ENCODE assay signal across 8 cellular contexts in the genomic region with DNA sequence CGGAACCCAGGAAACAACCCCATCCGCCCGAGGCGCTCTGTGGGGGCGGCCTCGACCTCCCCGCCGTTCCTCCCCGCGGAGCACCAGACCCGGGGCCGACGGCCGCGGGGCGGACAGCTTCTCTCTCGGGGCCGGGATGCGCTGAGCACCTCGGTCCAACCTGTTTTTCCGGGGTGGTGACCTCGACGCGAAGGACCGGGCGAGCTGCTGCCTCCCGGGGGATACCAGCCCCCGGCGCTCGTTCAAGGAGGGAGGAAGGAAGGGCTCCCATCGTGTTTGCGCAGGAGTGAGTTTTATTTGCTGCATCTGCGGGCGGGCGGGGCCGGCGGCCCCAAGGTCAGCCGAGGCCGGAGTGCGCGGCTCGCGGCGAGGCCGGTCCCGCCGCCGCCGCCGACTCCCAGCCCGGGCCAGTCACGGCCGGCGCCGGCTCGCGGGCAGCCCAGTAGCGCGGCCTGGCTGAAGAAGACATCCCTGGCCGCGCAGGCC. TPM values are rescaled to one million over a fixed set of nuclear protein-coding genes. Genes with fewer than 3 reads are reported as not detected.
A peak's percentile ranks its signal among the peaks of the same experiment; 100 is the strongest.
DNase-seq lines count a peak whose midpoint lies in the region; ATAC-seq and TF ChIP-seq lines count a peak whose summit lies in the region.

No MANE protein-coding gene starts in this region.

- peaks cover 3% of the 10 kb centered on the region; the same call in 1 of the 2 replicates for H4K20me1 ChIP-seq in SU-DHL-6 (ENCODE audit: low read depth, low read length)

- in situ Hi-C loops in astrocyte of the cerebellum (cut with HindIII; ENCODE audit: low sequenced_read_pairs), result loop anchor here (25.0 kb wide), 2 partner anchors 1189 to 1664 kb away; partner anchors contain the start of gene ABCC12

- no peaks in the 10 kb centered on the region for H3K27me3 ChIP-seq in SU-DHL-6 (ENCODE audit: low read length)

- H3K4me3 ChIP-seq in SU-DHL-6 (ENCODE audit: insufficient read depth, low read length, poor library complexity, severe bottlenecking) (peak overlapping the region; percentile 75), astrocyte of the cerebellum (ENCODE audit: low read depth, low read length) (peak overlapping the region; percentile 84), iPS-18c (ENCODE audit: insufficient read depth, low read depth, low read length) (peak overlapping the region; percentile 94)

- H3F3A ChIP-seq in SU-DHL-6 (ENCODE audit: insufficient read depth), result peaks cover 8% of the 10 kb centered on the region; the same call in 1 of the 2 replicates

- TF ChIP-seq CTCF in SU-DHL-6 (IDR thresholded peaks at IDR 0.05; ENCODE audit: insufficient read depth, low read length, poor library complexity, severe bottlenecking) (no peak), astrocyte of the cerebellum (IDR thresholded peaks at IDR 0.05; ENCODE audit: low read depth, low read length, missing control alignments) (no peak)

- no peaks in the 10 kb centered on the region for H3K9me3 ChIP-seq in SU-DHL-6 (ENCODE audit: insufficient read depth, low read length)
- H3K9me3 ChIP-seq in iPS-18c (ENCODE audit: control insufficient read depth, insufficient read depth, low read length), result no peaks in the 10 kb centered on the region

- peak overlapping the region; percentile 91 for H3K4me2 ChIP-seq in SU-DHL-6 (ENCODE audit: low read depth, low read length, poor library complexity, severe bottlenecking)

- peak; percentile 47 for ATAC-seq in HG03064 (IDR thresholded peaks at IDR 0.05; ENCODE audit: low read depth, unreplicated experiment)

- peak overlapping the region; percentile 71 for H3K27ac ChIP-seq in SU-DHL-6 (ENCODE audit: low read depth, low read length)

- H3K36me3 ChIP-seq in SU-DHL-6 (ENCODE audit: low read length), result peaks cover 25% of the 10 kb centered on the region

- peak overlapping the region; percentile 49 for H2AFZ ChIP-seq in SU-DHL-6 (ENCODE audit: low read depth, low read length, severe bottlenecking)

- peak; percentile 17 for DNase-seq in NK-92 treated with Interleukin-12 subunit alpha and Interleukin-12 subunit beta, amount 100 ng/mL, for 24 hours (lab: John Stamatoyannopoulos, UW)
- DNase-seq in NK-92 (lab: John Stamatoyannopoulos, UW; ENCODE audit: unreplicated experiment), result no peak
- DNase-seq in astrocyte of the cerebellum (ENCODE audit: low read depth), result no peak
- peak; percentile 13 to 27 for DNase-seq in stimulated activated CD4-positive, alpha-beta T cell treated with anti-CD3 and anti-CD28 coated beads, Interleukin-15, amount 100 ng/mL, for 1 hour (ENCODE audit: low read depth in 1 of 2, low spot score in 1 of 2)
- DNase-seq in dermis blood vessel endothelial cell, result no peak

- H3K79me2 ChIP-seq in SU-DHL-6 (ENCODE audit: insufficient read depth, low read length), result peaks cover 50% of the 10 kb centered on the region

- no peaks in the 10 kb centered on the region for H3K9me2 ChIP-seq in SU-DHL-6 (replicated peaks; ENCODE audit: insufficient read depth, low read length)

- peak overlapping the region; percentile 73 for H3K9ac ChIP-seq in SU-DHL-6 (ENCODE audit: low read length)

RNA-seq across cellular contexts. Expression of gene DNAJA2, which starts 0.5 kb away (rescaled TPM):
- 82.6 and 92.1 TPM in 2 replicates for total RNA-seq in dermis blood vessel endothelial cell

Comparison
In these comparisons a context has a peak if more than half of its experiments do, and no peak if none do; other contexts are left out.
1. DNase-seq: peak in NK-92 treated with Interleukin-12 subunit alpha and Interleukin-12 subunit beta, amount 100 ng/mL, for 24 hours (single experiment) and stimulated activated CD4-positive, alpha-beta T cell treated with anti-CD3 and anti-CD28 coated beads, Interleukin-15, amount 100 ng/mL, for 1 hour (2 of 2); none in NK-92 (single experiment), astrocyte of the cerebellum (single experiment) and dermis blood vessel endothelial cell (single experiment).
2. Peak in every context shown above with its lines, with median percentiles within 50 percentile points of each other: H3K4me3 ChIP-seq.